ENCODE assay signal across 19 cellular contexts in genomic region chr6:136134275-136134674, GRCh38.
"Had no signal": no experiment of that assay in that cellular context is flagged by ENCODE, and none has a peak within 500 bp of the region (broad histone marks: within the 10 kb centered on the region; RNA-seq: fewer than 3 reads in every experiment).

No MANE protein-coding gene starts in this region.

- H3K36me3 ChIP-seq: MG63 had no signal

- H3K9me3 ChIP-seq: MG63, SK-N-SH had no signal

- H3K27me3 ChIP-seq: MG63 had no signal

- H3K4me3 ChIP-seq: MG63 had no signal

- DNase-seq: KBM-7, MG63, NCI-H1092, NCI-H1105 treated with DMSO at 0.1 percent for 48 hours, NCI-H1417 treated with DMSO at 0.1 percent for 48 hours, NCI-H146, NCI-H1694 treated with DMSO at 0.1 percent for 48 hours, NCI-H1930, NCI-H2081, NCI-H2107, NCI-H2227 treated with DMSO at 0.1 percent for 48 hours, NCI-H524, NCI-H526 treated with DMSO at 0.1 percent for 48 hours, NCI-H748 treated with DMSO at 0.1 percent for 48 hours, Right ventricle myocardium superior, RPMI8226, SIG-M5, SK-N-SH, SW 1271 had no signal

- H3K4me2 ChIP-seq: SK-N-SH had no signal
